In the genomic region with DNA sequence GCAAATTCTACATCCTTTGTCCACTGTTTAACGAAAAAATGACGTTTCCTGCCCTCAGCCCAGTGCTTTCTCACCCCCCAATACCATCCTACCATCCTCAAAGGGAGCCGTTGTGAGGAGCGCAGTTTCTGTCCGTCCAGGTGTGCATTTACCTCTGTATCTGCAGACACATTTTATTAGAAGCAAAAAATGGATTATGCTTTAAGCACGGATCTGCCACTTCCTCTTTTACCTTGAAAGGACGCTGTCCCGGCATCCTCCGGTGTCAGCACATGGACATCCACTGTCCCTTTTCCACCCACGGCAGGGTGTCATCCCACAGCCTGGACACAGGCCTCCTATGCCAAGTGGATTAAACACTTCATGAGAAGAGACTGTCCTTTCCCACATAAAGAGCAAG, we compare ENCODE assay signal across 23 cellular contexts. TPM values are rescaled to one million over a fixed set of nuclear protein-coding genes. Genes with fewer than 3 reads are reported as not detected.
DNase-seq lines count a peak whose midpoint lies in the region; ATAC-seq and TF ChIP-seq lines count a peak whose summit lies in the region.
"Had no signal": no experiment of that assay in that cellular context is flagged by ENCODE, and none has a peak within 500 bp of the region (broad histone marks: within the 10 kb centered on the region; RNA-seq: fewer than 3 reads in every experiment).

No MANE protein-coding gene starts in this region.

- peaks cover 6% of the 10 kb centered on the region for H3K36me3 Mint-ChIP-seq in MCF 10A (ENCODE audit: insufficient read depth, unreplicated experiment)
- H3K36me3 Mint-ChIP-seq: CD4-positive, CD25-positive, alpha-beta regulatory T cell had no signal

- DNase-seq in Right ventricle myocardium inferior (ENCODE audit: missing footprints) (peak; percentile 37), Right ventricle myocardium superior (no peak), substantia nigra (lab: John Stamatoyannopoulos, UW) (no peak), MCF 10A (ENCODE audit: unreplicated experiment) (no peak), KG1 (lab: John Stamatoyannopoulos, UW) (no peak), stomach (no peak)
- DNase-seq: 8988T; ACHN; CD4-positive, CD25-positive, alpha-beta regulatory T cell; DMS153; IMR-90; NCI-H1092; NCI-H1417 treated with DMSO at 0.1 percent for 48 hours; NCI-H1694 treated with DMSO at 0.1 percent for 48 hours; NCI-H2081; NCI-H2227 treated with DMSO at 0.1 percent for 48 hours; NCI-H526 treated with DMSO at 0.1 percent for 48 hours; SIG-M5 had no signal

- POLR2A ChIA-PET in MCF 10A (lab: Yijun Ruan, JAX), result no interaction called here

- H3K9me3 ChIP-seq in esophagus (ENCODE audit: control insufficient read depth in 2 of 2, insufficient read depth in 1 of 2, low read depth in 1 of 2, low read length in 1 of 2) (no peaks in the 10 kb centered on the region), stomach (no peaks in the 10 kb centered on the region)

- H3K27me3 Mint-ChIP-seq in MCF 10A (ENCODE audit: insufficient read depth, unreplicated experiment), result peaks cover 22% of the 10 kb centered on the region
- H3K27me3 Mint-ChIP-seq: CD4-positive, CD25-positive, alpha-beta regulatory T cell had no signal

- no peak overlapping the region for H3K4me3 Mint-ChIP-seq in MCF 10A (ENCODE audit: unreplicated experiment)
- H3K4me3 Mint-ChIP-seq: CD4-positive, CD25-positive, alpha-beta regulatory T cell had no signal

- H3K27me3 ChIP-seq in esophagus (ENCODE audit: control insufficient read depth in 1 of 2, insufficient read depth in 2 of 2, low read length in 2 of 2), result no peaks in the 10 kb centered on the region
- peaks cover 0 to 27% (median 4%) of the 10 kb centered on the region in 3 donors for H3K27me3 ChIP-seq in stomach

- TF ChIP-seq EP300 in stomach (IDR thresholded peaks at IDR 0.05), result no peak

- CTCF ChIA-PET in MCF 10A (lab: Yijun Ruan, JAX), result interaction anchor here (1.6 kb wide), 1 partner anchor 61 kb away, joined by 8 read pairs; no protein-coding TSS in a partner anchor

- TF ChIP-seq CTCF in MCF 10A (IDR thresholded peaks at IDR 0.05; ENCODE audit: unreplicated experiment) (no peak), stomach (IDR thresholded peaks at IDR 0.05) (no peak)

- H3K4me1 Mint-ChIP-seq in MCF 10A (ENCODE audit: insufficient read depth, unreplicated experiment), result peaks cover 8% of the 10 kb centered on the region

- peaks cover 0 to 25% of the 10 kb centered on the region in 2 donors for H3K4me1 ChIP-seq in esophagus (ENCODE audit: control insufficient read depth in 2 of 2, insufficient read depth in 2 of 2, low read length in 1 of 2)
- peaks cover 0 to 14% (median 0%) of the 10 kb centered on the region in 4 donors for H3K4me1 ChIP-seq in stomach

- no peak overlapping the region for H3K27ac Mint-ChIP-seq in MCF 10A (ENCODE audit: low read depth, unreplicated experiment)

- intact Hi-C loops in Right ventricle myocardium inferior (cut with DNase I), result no loop called here
- intact Hi-C loops in Right ventricle myocardium superior (cut with DNase I), result no loop called here
- intact Hi-C loops in MCF 10A (cut with micrococcal nuclease), result no loop called here
- intact Hi-C loops in stomach (cut with DNase I; ENCODE audit: low total_unique reads), result no loop called here

- 78 to 83% methylated on average over 10 of the region's 10 CpGs for WGBS in esophagus, 2 donors
- 78 to 83% (median 80%) methylated on average over 10 of the region's 10 CpGs for WGBS in stomach, 5 donors

- no peak for TF ChIP-seq POLR2A in stomach (IDR thresholded peaks at IDR 0.05)

- H3K4me3 ChIP-seq in esophagus (ENCODE audit: low read depth in 1 of 2, low read length in 2 of 2), result no peak overlapping the region
- H3K4me3 ChIP-seq in stomach, result no peak overlapping the region
- H3K4me3 ChIP-seq: SK-N-MC had no signal

- H3K36me3 ChIP-seq in esophagus (ENCODE audit: control insufficient read depth in 2 of 2, insufficient read depth in 2 of 2, low read length in 1 of 2) (no peaks in the 10 kb centered on the region), stomach (no peaks in the 10 kb centered on the region)

- peak overlapping the region; percentile 92 to 96 for H3K27ac ChIP-seq in esophagus (ENCODE audit: low read depth in 2 of 2, low read length in 1 of 2)
- peak overlapping the region; percentile 79 for H3K27ac ChIP-seq in substantia nigra (ENCODE audit: low read depth, low read length, poor library complexity, severe bottlenecking)
- no peak overlapping the region for H3K27ac ChIP-seq in stomach
- H3K27ac ChIP-seq: RWPE1, SK-N-MC had no signal

- H3K9me3 Mint-ChIP-seq in MCF 10A (ENCODE audit: unreplicated experiment), result no peaks in the 10 kb centered on the region
- H3K9me3 Mint-ChIP-seq: CD4-positive, CD25-positive, alpha-beta regulatory T cell had no signal

- BruUV-seq in MCF 10A (replicated peaks; lab: Mats Ljungman, UMichigan), result no TSS peak

- ATAC-seq in Right ventricle myocardium inferior, result no peak
- no peak for ATAC-seq in Right ventricle myocardium superior (ENCODE audit: poor library complexity)

RNA-seq across cellular contexts. Expression of a gene that starts 7.2 kb away (rescaled TPM):
- total RNA-seq in Right ventricle myocardium inferior (8.7 TPM), Right ventricle myocardium superior (5.5 TPM), MCF 10A (2022) (not detected in 2 replicates), stomach (10 to 100 TPM in 3 of 5 donors, 1 to 10 TPM in 2; 3.2 to 95.5 (median 15.8) TPM)
- polyA plus RNA-seq in esophagus (1,000 to 10,000 TPM; 1,481 to 3,581 TPM), stomach (100 to 1,000 TPM in 1 of 3 donors, 10 to 100 TPM in 2; 14.8 to 198 (median 67.2) TPM)
- total RNA-seq: IMR-90, NCI-H460 had no signal
- polyA plus RNA-seq: BJ, IMR-90 had no signal

Comparison
In these comparisons a context has a peak if more than half of its experiments do, and no peak if none do; other contexts are left out.
1. H3K27ac ChIP-seq: peak in esophagus (2 of 2) and substantia nigra (single experiment); none in stomach (0 of 5).